ENCODE assay signal across 1 cellular context in genomic region chr1:68322837-68323687, GRCh38.
TF ChIP-seq lines count a peak whose summit lies in the region.

No MANE protein-coding gene starts in this region.

TF ChIP-seq in IMR-90, 13 proteins besides CTCF, POLR2A, EP300 and RAD21 (continued from another document):
- TF ChIP-seq, protein P1, sequence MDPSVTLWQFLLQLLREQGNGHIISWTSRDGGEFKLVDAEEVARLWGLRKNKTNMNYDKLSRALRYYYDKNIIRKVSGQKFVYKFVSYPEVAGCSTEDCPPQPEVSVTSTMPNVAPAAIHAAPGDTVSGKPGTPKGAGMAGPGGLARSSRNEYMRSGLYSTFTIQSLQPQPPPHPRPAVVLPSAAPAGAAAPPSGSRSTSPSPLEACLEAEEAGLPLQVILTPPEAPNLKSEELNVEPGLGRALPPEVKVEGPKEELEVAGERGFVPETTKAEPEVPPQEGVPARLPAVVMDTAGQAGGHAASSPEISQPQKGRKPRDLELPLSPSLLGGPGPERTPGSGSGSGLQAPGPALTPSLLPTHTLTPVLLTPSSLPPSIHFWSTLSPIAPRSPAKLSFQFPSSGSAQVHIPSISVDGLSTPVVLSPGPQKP (IDR thresholded peaks at IDR 0.05; ENCODE audit: borderline replicate concordance, low read depth, low read length): no peak
- TF ChIP-seq BHLHE40 (IDR thresholded peaks at IDR 0.05; ENCODE audit: low read depth, low read length) (no peak), RCOR1 (IDR thresholded peaks at IDR 0.05; ENCODE audit: insufficient replicate concordance, low read length) (no peak)
